In genomic region chr9:21677834-21678233, GRCh38 we compare ENCODE assay signal across 12 cellular contexts.
DNase-seq lines count a peak whose midpoint lies in the region; ATAC-seq and TF ChIP-seq lines count a peak whose summit lies in the region.
"Had no signal": no experiment of that assay in that cellular context is flagged by ENCODE, and none has a peak within 500 bp of the region (broad histone marks: within the 10 kb centered on the region; RNA-seq: fewer than 3 reads in every experiment).

No MANE protein-coding gene starts in this region.

- no peak for DNase-seq in activated naive CD8-positive, alpha-beta T cell treated with anti-CD3 and anti-CD28 coated beads, Interleukin-2, amount 10 ng/mL, durations not matched to agents 7 days and 5 days
- DNase-seq in activated naive CD8-positive, alpha-beta T cell treated with anti-CD3 and anti-CD28 coated beads for 36 hours = no peak
- DNase-seq in RWPE2 (ENCODE audit: low spot score) = no peak
- peak; percentile 65 for DNase-seq in fibroblast of peridontal ligament (ENCODE audit: extremely low read depth)
- peak; percentile 54 for DNase-seq in stromal cell of bone marrow (ENCODE audit: low read depth)
- no peak for DNase-seq in SHP77 treated with DMSO at 0.1 percent for 48 hours (lab: John Stamatoyannopoulos, UW)
- no peak for DNase-seq in COLO668 (lab: John Stamatoyannopoulos, UW; ENCODE audit: unreplicated experiment)
- DNase-seq in tibial artery = no peak
- DNase-seq: NCI-H2171, Right ventricle myocardium superior had no signal

- H3K4me3 ChIP-seq in RWPE2 (ENCODE audit: severe bottlenecking) (peak overlapping the region; percentile 5), tibial artery (no peak overlapping the region)

- H3K4me1 Mint-ChIP-seq in activated naive CD8-positive, alpha-beta T cell treated with anti-CD3 and anti-CD28 coated beads, Interleukin-2, amount 10 ng/mL, durations not matched to agents 7 days and 5 days = peaks cover 6% of the 10 kb centered on the region
- peaks cover 37% of the 10 kb centered on the region for H3K4me1 Mint-ChIP-seq in activated naive CD8-positive, alpha-beta T cell treated with anti-CD3 and anti-CD28 coated beads for 36 hours

- POLR2A ChIA-PET in activated naive CD8-positive, alpha-beta T cell treated with anti-CD3 and anti-CD28 coated beads, Interleukin-2, amount 10 ng/mL, durations not matched to agents 7 days and 5 days (lab: Charles Lee) = no interaction called here

- TF ChIP-seq CTCF in RWPE2 (IDR thresholded peaks at IDR 0.05; ENCODE audit: poor library complexity, severe bottlenecking) (no peak), tibial artery (IDR thresholded peaks at IDR 0.05) (no peak)

- intact Hi-C loops in tibial artery (cut with DNase I; ENCODE audit: low total_unique reads) = no loop called here

- H3K9me3 ChIP-seq in RWPE2 (ENCODE audit: severe bottlenecking) = no peaks in the 10 kb centered on the region
- no peaks in the 10 kb centered on the region for H3K9me3 ChIP-seq in tibial artery

- H3K36me3 Mint-ChIP-seq in activated naive CD8-positive, alpha-beta T cell treated with anti-CD3 and anti-CD28 coated beads, Interleukin-2, amount 10 ng/mL, durations not matched to agents 7 days and 5 days = no peaks in the 10 kb centered on the region
- H3K36me3 Mint-ChIP-seq in activated naive CD8-positive, alpha-beta T cell treated with anti-CD3 and anti-CD28 coated beads for 36 hours = peaks cover 3% of the 10 kb centered on the region
- H3K36me3 Mint-ChIP-seq: natural killer cell treated with Interleukin-12 subunit alpha and Interleukin-12 subunit beta and Interleukin-15 and Interleukin-18, amount 100 ng/mL, for 72 hours had no signal

- peaks cover 2% of the 10 kb centered on the region for H3K27me3 Mint-ChIP-seq in activated naive CD8-positive, alpha-beta T cell treated with anti-CD3 and anti-CD28 coated beads, Interleukin-2, amount 10 ng/mL, durations not matched to agents 7 days and 5 days
- H3K27me3 Mint-ChIP-seq in activated naive CD8-positive, alpha-beta T cell treated with anti-CD3 and anti-CD28 coated beads for 36 hours = no peaks in the 10 kb centered on the region

- H3K27ac ChIP-seq in RWPE2 (ENCODE audit: poor library complexity, severe bottlenecking) = peak overlapping the region; percentile 99
- no peak overlapping the region for H3K27ac ChIP-seq in tibial artery
- H3K27ac ChIP-seq: VCaP had no signal

- H3K27me3 ChIP-seq in RWPE2 (ENCODE audit: insufficient read depth, poor library complexity, severe bottlenecking) (no peaks in the 10 kb centered on the region), tibial artery (no peaks in the 10 kb centered on the region)

- H3K27ac Mint-ChIP-seq in activated naive CD8-positive, alpha-beta T cell treated with anti-CD3 and anti-CD28 coated beads, Interleukin-2, amount 10 ng/mL, durations not matched to agents 7 days and 5 days = no peak overlapping the region
- H3K27ac Mint-ChIP-seq in activated naive CD8-positive, alpha-beta T cell treated with anti-CD3 and anti-CD28 coated beads for 36 hours = no peak overlapping the region
- H3K27ac Mint-ChIP-seq: natural killer cell treated with Interleukin-12 subunit alpha and Interleukin-12 subunit beta and Interleukin-15 and Interleukin-18, amount 100 ng/mL, for 72 hours had no signal

- H3K4me1 ChIP-seq in RWPE2 (ENCODE audit: insufficient read depth, poor library complexity, severe bottlenecking) (peaks cover 80% of the 10 kb centered on the region), tibial artery (no peaks in the 10 kb centered on the region)

- ATAC-seq in activated naive CD8-positive, alpha-beta T cell treated with anti-CD3 and anti-CD28 coated beads, Interleukin-2, amount 10 ng/mL, durations not matched to agents 7 days and 5 days (ENCODE audit: low read depth) = peak; percentile 71
- ATAC-seq in RWPE2 (ENCODE audit: low read depth) = peak; percentile 72
- ATAC-seq: natural killer cell treated with Interleukin-12 subunit alpha and Interleukin-12 subunit beta and Interleukin-15 and Interleukin-18, amount 100 ng/mL, for 72 hours had no signal

- H3K9me3 Mint-ChIP-seq in activated naive CD8-positive, alpha-beta T cell treated with anti-CD3 and anti-CD28 coated beads, Interleukin-2, amount 10 ng/mL, durations not matched to agents 7 days and 5 days = no peaks in the 10 kb centered on the region
- peaks cover 3% of the 10 kb centered on the region for H3K9me3 Mint-ChIP-seq in activated naive CD8-positive, alpha-beta T cell treated with anti-CD3 and anti-CD28 coated beads for 36 hours
- H3K9me3 Mint-ChIP-seq: natural killer cell treated with Interleukin-12 subunit alpha and Interleukin-12 subunit beta and Interleukin-15 and Interleukin-18, amount 100 ng/mL, for 72 hours had no signal

- no peak overlapping the region for H3K4me3 Mint-ChIP-seq in activated naive CD8-positive, alpha-beta T cell treated with anti-CD3 and anti-CD28 coated beads, Interleukin-2, amount 10 ng/mL, durations not matched to agents 7 days and 5 days
- no peak overlapping the region for H3K4me3 Mint-ChIP-seq in activated naive CD8-positive, alpha-beta T cell treated with anti-CD3 and anti-CD28 coated beads for 36 hours
- H3K4me3 Mint-ChIP-seq: natural killer cell treated with Interleukin-12 subunit alpha and Interleukin-12 subunit beta and Interleukin-15 and Interleukin-18, amount 100 ng/mL, for 72 hours had no signal

- H3K36me3 ChIP-seq in RWPE2 (ENCODE audit: low read depth) (no peaks in the 10 kb centered on the region; the same call in 1 of the 2 replicates), tibial artery (no peaks in the 10 kb centered on the region)

Comparison
In these comparisons a context has a peak if more than half of its experiments do, and no peak if none do; other contexts are left out.
1. DNase-seq: peak in fibroblast of peridontal ligament (single experiment) and stromal cell of bone marrow (single experiment); none in activated naive CD8-positive, alpha-beta T cell treated with anti-CD3 and anti-CD28 coated beads, Interleukin-2, amount 10 ng/mL, durations not matched to agents 7 days and 5 days (single experiment), activated naive CD8-positive, alpha-beta T cell treated with anti-CD3 and anti-CD28 coated beads for 36 hours (single experiment), RWPE2 (single experiment), SHP77 treated with DMSO at 0.1 percent for 48 hours (single experiment), COLO668 (single experiment) and tibial artery (0 of 2).